In genomic region chr3:66121288-66121687, GRCh38 we compare ENCODE assay signal across 25 cellular contexts.
DNase-seq lines count a peak whose midpoint lies in the region; ATAC-seq and TF ChIP-seq lines count a peak whose summit lies in the region.
"Had no signal": no experiment of that assay in that cellular context is flagged by ENCODE, and none has a peak within 500 bp of the region (broad histone marks: within the 10 kb centered on the region; RNA-seq: fewer than 3 reads in every experiment).

No MANE protein-coding gene starts in this region.

- H3K36me3 ChIP-seq in ascending aorta = no peaks in the 10 kb centered on the region
- H3K36me3 ChIP-seq in aorta (ENCODE audit: control insufficient read depth in 1 of 2, insufficient read depth in 2 of 2, low read length in 1 of 2) = no peaks in the 10 kb centered on the region
- H3K36me3 ChIP-seq: cardiac muscle cell, gastroesophageal sphincter had no signal

- no peak overlapping the region for H3K4me3 ChIP-seq in astrocyte of the spinal cord (ENCODE audit: low read depth, low read length)
- H3K4me3 ChIP-seq in foreskin fibroblast (ENCODE audit: low read depth in 1 of 2, low read length in 2 of 2) = no peak overlapping the region
- H3K4me3 ChIP-seq in ascending aorta = no peak overlapping the region
- H3K4me3 ChIP-seq in aorta (ENCODE audit: low read length in 2 of 2) = no peak overlapping the region
- H3K4me3 ChIP-seq: cardiac muscle cell, gastroesophageal sphincter had no signal

- no peak overlapping the region for H3K27ac Mint-ChIP-seq in activated CD4-positive, alpha-beta memory T cell treated with anti-CD3 and anti-CD28 coated beads for 36 hours
- H3K27ac Mint-ChIP-seq: activated CD8-positive, alpha-beta T cell treated with anti-CD3 and anti-CD28 coated beads for 36 hours; CD8-positive, alpha-beta memory T cell; dendritic cell treated with granulocyte-macrophage colony-stimulating factor and Interleukin-4, amounts not matched to agents 40 ng/mL and 50 ng/mL, for 4 days; memory B cell; stimulated activated effector memory CD8-positive, alpha-beta T cell treated with anti-CD3 and anti-CD28 coated beads, Interleukin-12 subunit alpha, Interleukin-12 subunit beta, amount 100 ng/mL, for 72 hours had no signal

- no peak for TF ChIP-seq CTCF in astrocyte of the spinal cord (IDR thresholded peaks at IDR 0.05; ENCODE audit: low read depth, low read length)
- no peak for TF ChIP-seq CTCF in foreskin fibroblast (IDR thresholded peaks at IDR 0.05; ENCODE audit: low read depth, low read length)
- no peak for TF ChIP-seq CTCF in ascending aorta (IDR thresholded peaks at IDR 0.05)

- ATAC-seq in aorta (ENCODE audit: low FRiP score) = no peak
- ATAC-seq: activated CD4-positive, CD25-positive, alpha-beta regulatory T cell treated with anti-CD3 and anti-CD28 coated beads, Interleukin-2, amount 50 U/mL, for 24 hours; activated CD8-positive, alpha-beta T cell treated with anti-CD3 and anti-CD28 coated beads for 36 hours; gastroesophageal sphincter; stimulated activated effector memory CD8-positive, alpha-beta T cell treated with anti-CD3 and anti-CD28 coated beads, Interleukin-12 subunit alpha, Interleukin-12 subunit beta, amount 100 ng/mL, for 72 hours had no signal

- DNase-seq in AG20443 (ENCODE audit: low spot score) = peak; percentile 16
- peak; percentile 4 for DNase-seq in H4 (ENCODE audit: low spot score)
- DNase-seq in astrocyte of the spinal cord (ENCODE audit: low read depth, low spot score) = peak; percentile 27
- DNase-seq in foreskin fibroblast = peak; percentile 42 to 69
- no peak for DNase-seq in 8988T
- no peak for DNase-seq in ascending aorta (ENCODE audit: low spot score in 2 of 2)
- no peak for DNase-seq in aorta
- DNase-seq in activated CD4-positive, alpha-beta memory T cell treated with anti-CD3 and anti-CD28 coated beads for 36 hours = no peak
- DNase-seq: activated CD8-positive, alpha-beta T cell treated with anti-CD3 and anti-CD28 coated beads for 36 hours; activated gamma-delta T cell; activated T-cell treated with anti-CD3 and anti-CD28 coated beads for 4 hours; CD8-positive, alpha-beta memory T cell; DMS53; GOT3; NCI-H146; NCI-H2171; NCI-H524 treated with DMSO at 0.1 percent for 48 hours; stimulated activated CD4-positive, alpha-beta T cell treated with anti-CD3 and anti-CD28 coated beads, Interleukin-1b, Interleukin-23, amount 100 ng/mL, for 48 hours; SW 1271 had no signal

- POLR2A ChIA-PET in activated CD4-positive, alpha-beta memory T cell treated with anti-CD3 and anti-CD28 coated beads for 36 hours (lab: Charles Lee) = no interaction called here

- H3K27ac ChIP-seq in ascending aorta = no peak overlapping the region
- no peak overlapping the region for H3K27ac ChIP-seq in aorta (ENCODE audit: low read depth in 1 of 2, low read length in 2 of 2)
- H3K27ac ChIP-seq: cardiac muscle cell, gastroesophageal sphincter had no signal

- no peaks in the 10 kb centered on the region for H3K36me3 Mint-ChIP-seq in activated CD4-positive, alpha-beta memory T cell treated with anti-CD3 and anti-CD28 coated beads for 36 hours
- H3K36me3 Mint-ChIP-seq: CD8-positive, alpha-beta memory T cell; memory B cell; stimulated activated effector memory CD8-positive, alpha-beta T cell treated with anti-CD3 and anti-CD28 coated beads, Interleukin-12 subunit alpha, Interleukin-12 subunit beta, amount 100 ng/mL, for 72 hours had no signal

- WGBS in aorta, 2 donors = 78 to 81% methylated on average over 6 of the region's 6 CpGs

- no peak overlapping the region for H3K4me3 Mint-ChIP-seq in activated CD4-positive, alpha-beta memory T cell treated with anti-CD3 and anti-CD28 coated beads for 36 hours
- H3K4me3 Mint-ChIP-seq: activated CD8-positive, alpha-beta T cell treated with anti-CD3 and anti-CD28 coated beads for 36 hours; CD8-positive, alpha-beta memory T cell; dendritic cell treated with granulocyte-macrophage colony-stimulating factor and Interleukin-4, amounts not matched to agents 40 ng/mL and 50 ng/mL, for 4 days; memory B cell; stimulated activated effector memory CD8-positive, alpha-beta T cell treated with anti-CD3 and anti-CD28 coated beads, Interleukin-12 subunit alpha, Interleukin-12 subunit beta, amount 100 ng/mL, for 72 hours had no signal

- in situ Hi-C loops in astrocyte of the spinal cord (cut with HindIII; ENCODE audit: low sequenced_read_pairs) = no loop called here

- H3K4me1 ChIP-seq in ascending aorta (no peaks in the 10 kb centered on the region), aorta (ENCODE audit: control insufficient read depth in 1 of 2, insufficient read depth in 2 of 2, low read length in 2 of 2) (no peaks in the 10 kb centered on the region)

- CTCF ChIA-PET in activated CD4-positive, alpha-beta memory T cell treated with anti-CD3 and anti-CD28 coated beads for 36 hours (lab: Charles Lee) = no interaction called here

- intact Hi-C loops in ascending aorta (cut with DNase I) = no loop called here
- intact Hi-C loops in aorta (cut with DNase I) = no loop called here
- intact Hi-C loops in activated CD4-positive, alpha-beta memory T cell treated with anti-CD3 and anti-CD28 coated beads for 36 hours (cut with micrococcal nuclease) = no loop called here

- H3K9me3 Mint-ChIP-seq in activated CD4-positive, alpha-beta memory T cell treated with anti-CD3 and anti-CD28 coated beads for 36 hours = no peaks in the 10 kb centered on the region
- H3K9me3 Mint-ChIP-seq: activated CD8-positive, alpha-beta T cell treated with anti-CD3 and anti-CD28 coated beads for 36 hours; CD8-positive, alpha-beta memory T cell; dendritic cell treated with granulocyte-macrophage colony-stimulating factor and Interleukin-4, amounts not matched to agents 40 ng/mL and 50 ng/mL, for 4 days; memory B cell; stimulated activated effector memory CD8-positive, alpha-beta T cell treated with anti-CD3 and anti-CD28 coated beads, Interleukin-12 subunit alpha, Interleukin-12 subunit beta, amount 100 ng/mL, for 72 hours had no signal

- H3K9me3 ChIP-seq in ascending aorta = no peaks in the 10 kb centered on the region
- H3K9me3 ChIP-seq in aorta (ENCODE audit: control insufficient read depth, low read length) = no peaks in the 10 kb centered on the region
- H3K9me3 ChIP-seq: gastroesophageal sphincter had no signal

- H3K4me1 Mint-ChIP-seq in activated CD4-positive, alpha-beta memory T cell treated with anti-CD3 and anti-CD28 coated beads for 36 hours (ENCODE audit: low read depth) = no peaks in the 10 kb centered on the region
- H3K4me1 Mint-ChIP-seq: CD8-positive, alpha-beta memory T cell; memory B cell; stimulated activated effector memory CD8-positive, alpha-beta T cell treated with anti-CD3 and anti-CD28 coated beads, Interleukin-12 subunit alpha, Interleukin-12 subunit beta, amount 100 ng/mL, for 72 hours had no signal

- H3K27me3 Mint-ChIP-seq in activated CD4-positive, alpha-beta memory T cell treated with anti-CD3 and anti-CD28 coated beads for 36 hours = peaks cover 5% of the 10 kb centered on the region
- H3K27me3 Mint-ChIP-seq: activated CD8-positive, alpha-beta T cell treated with anti-CD3 and anti-CD28 coated beads for 36 hours; dendritic cell treated with granulocyte-macrophage colony-stimulating factor and Interleukin-4, amounts not matched to agents 40 ng/mL and 50 ng/mL, for 4 days had no signal

- H3K27me3 ChIP-seq in ascending aorta (no peaks in the 10 kb centered on the region), aorta (ENCODE audit: control insufficient read depth in 1 of 2, insufficient read depth in 2 of 2, low read length in 1 of 2) (no peaks in the 10 kb centered on the region)
- H3K27me3 ChIP-seq: cardiac muscle cell, gastroesophageal sphincter had no signal

Comparison
In these comparisons a context has a peak if more than half of its experiments do, and no peak if none do; other contexts are left out.
1. DNase-seq: peak in AG20443 (single experiment), H4 (single experiment), astrocyte of the spinal cord (single experiment) and foreskin fibroblast (2 of 2); none in 8988T (single experiment), ascending aorta (0 of 2), aorta (0 of 2) and activated CD4-positive, alpha-beta memory T cell treated with anti-CD3 and anti-CD28 coated beads for 36 hours (single experiment).